8 cellular contexts compared by ENCODE assay signal in genomic region chr17:42720996-42721583, GRCh38. TPM values are rescaled to one million over a fixed set of nuclear protein-coding genes. Genes with fewer than 3 reads are reported as not detected.
A peak's percentile ranks its signal among the peaks of the same experiment; 100 is the strongest.
DNase-seq lines count a peak whose midpoint lies in the region; ATAC-seq and TF ChIP-seq lines count a peak whose summit lies in the region.

No MANE protein-coding gene starts in this region.

- peak overlapping the region in 2 of 59 donors; percentile 9 to 13 for H3K4me3 ChIP-seq in dorsolateral prefrontal cortex

- intact Hi-C loops in dorsolateral prefrontal cortex (cut with DNase I), result loop anchor here (2.0 to 5.0 kb wide), 2 partner anchors 42 to 101 kb away; partner anchors contain the start of gene BECN1 (in 1 of the 2)

- no peak for ATAC-seq in GM18858 (IDR thresholded peaks at IDR 0.05; ENCODE audit: unreplicated experiment)

- peak; percentile 82 for TF ChIP-seq CTCF in 22Rv1 (IDR thresholded peaks at IDR 0.05)
- TF ChIP-seq CTCF in dorsolateral prefrontal cortex (IDR thresholded peaks at IDR 0.05 in 54 of 56, conservative IDR thresholded peaks at IDR 0.05 in 2 of 56; ENCODE audit: low read depth in 1 of 56, partially characterized antibody in 56 of 56), result peak; percentile 60 to 91 (median 78)

- no peak overlapping the region for H3K27ac ChIP-seq in 22Rv1
- H3K27ac ChIP-seq in dorsolateral prefrontal cortex, result peak overlapping the region in 41 of 59 donors; percentile 4 to 83 (median 59)

- peak; percentile 12 for DNase-seq in ELF-1 (ENCODE audit: low read depth, low spot score)
- peak; percentile 61 for DNase-seq in NCI-H1092 treated with DMSO at 0.1 percent for 48 hours (lab: John Stamatoyannopoulos, UW)
- peak; percentile 17 for DNase-seq in SIG-M5 (lab: John Stamatoyannopoulos, UW)
- peak in 2 of 10 donors; percentile 44 to 59 for DNase-seq in dorsolateral prefrontal cortex
- DNase-seq in medulla oblongata (ENCODE audit: extremely low spot score), result peak; percentile 93
- no peak for DNase-seq in GOT3 (lab: John Stamatoyannopoulos, UW)

- no peaks in the 10 kb centered on the region for H3K27me3 ChIP-seq in dorsolateral prefrontal cortex

RNA-seq across cellular contexts. Expression of gene EZH1, which starts 23.8 kb away (rescaled TPM):
- total RNA-seq in dorsolateral prefrontal cortex, result 100 to 1,000 TPM in 89 of 120 experiments, 10 to 100 TPM in 31; 80.4 to 150 (median 110) TPM

RNA-seq across cellular contexts. Expression of gene CNTNAP1, which starts 38.8 kb away (rescaled TPM):
- total RNA-seq in dorsolateral prefrontal cortex, result 100 to 1,000 TPM in 116 of 120 experiments, 10 to 100 TPM in 4; 58.4 to 222 (median 157) TPM

RNA-seq across cellular contexts. Expression of gene CCR10, which starts 39.4 kb away (rescaled TPM):
- 1 to 10 TPM; 1.8 to 8.1 (median 4.2) TPM for total RNA-seq in dorsolateral prefrontal cortex

RNA-seq across cellular contexts. Expression of gene RAMP2, which starts 39.9 kb away (rescaled TPM):
- 10 to 100 TPM in 80 of 120 experiments, 1 to 10 TPM in 40; 2.8 to 31.2 (median 12.5) TPM for total RNA-seq in dorsolateral prefrontal cortex

RNA-seq across cellular contexts. Expression of gene PLEKHH3, which starts 44.3 kb away (rescaled TPM):
- total RNA-seq in dorsolateral prefrontal cortex, result 10 to 100 TPM in 104 of 120 experiments, 1 to 10 TPM in 16; 6.3 to 25.0 (median 12.5) TPM
